Comparison of ENCODE assay signal across 15 cellular contexts in the genomic region with DNA sequence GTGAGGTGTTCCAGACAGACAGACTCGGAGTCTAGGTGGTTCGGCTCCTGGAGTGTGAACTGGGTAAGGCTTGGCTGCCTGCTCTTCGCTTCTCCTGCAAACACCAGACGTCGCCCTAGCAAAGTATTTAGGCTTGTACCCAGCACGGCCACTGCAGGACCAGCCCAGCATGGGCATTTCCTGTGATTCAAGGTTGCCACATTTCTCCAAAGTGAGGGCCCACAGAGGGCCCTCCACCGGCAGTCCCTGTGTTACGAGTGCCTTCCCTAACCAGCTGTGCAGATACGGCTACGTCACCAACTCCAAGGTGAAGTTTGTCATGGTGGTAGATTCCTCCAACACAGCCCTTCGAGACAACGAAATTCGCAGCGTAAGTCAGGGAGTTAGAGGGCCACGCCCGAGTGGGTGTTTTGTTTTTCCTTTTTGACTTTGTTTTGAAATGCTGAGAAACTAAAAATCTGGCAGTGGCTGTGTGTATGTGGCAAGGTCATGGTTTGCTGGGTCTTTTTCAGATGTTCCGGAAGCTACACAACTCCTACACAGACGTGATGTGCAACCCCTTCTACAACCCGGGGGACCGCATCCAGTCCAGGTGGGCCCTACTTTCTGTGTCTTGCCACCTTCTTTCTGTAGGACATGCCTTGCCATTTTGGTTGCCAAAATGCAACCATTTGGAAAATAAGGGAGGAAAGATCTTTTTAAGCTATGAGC. TPM values are rescaled to one million over a fixed set of nuclear protein-coding genes. Genes with fewer than 3 reads are reported as not detected.
A peak's percentile ranks its signal among the peaks of the same experiment; 100 is the strongest.
DNase-seq lines count a peak whose midpoint lies in the region; ATAC-seq and TF ChIP-seq lines count a peak whose summit lies in the region.
"Had no signal": no experiment of that assay in that cellular context is flagged by ENCODE, and none has a peak within 500 bp of the region (broad histone marks: within the 10 kb centered on the region; RNA-seq: fewer than 3 reads in every experiment).

No MANE protein-coding gene starts in this region.

- ATAC-seq in stimulated activated effector memory CD8-positive, alpha-beta T cell treated with anti-CD3 and anti-CD28 coated beads, Interleukin-12 subunit alpha, Interleukin-12 subunit beta, amount 100 ng/mL, for 72 hours, result no peak
- ATAC-seq in sciatic nerve (no peak), GM21576 (IDR thresholded peaks at IDR 0.05; ENCODE audit: unreplicated experiment) (no peak)

- H3K27ac Mint-ChIP-seq in IgD-negative memory B cell, result peak overlapping the region in 2 of 3 donors; percentile 23 to 74
- H3K27ac Mint-ChIP-seq in activated T-helper 2 cell treated with anti-CD3 and anti-CD28 coated beads, Interferon-gamma antibody, Interleukin-2, Interleukin-4, amounts not matched to agents 10 μg/mL and 5 μg/mL and 100 μg/mL, durations not matched to agents 14 hours and 24 hours and 36 hours, result no peak overlapping the region
- H3K27ac Mint-ChIP-seq in neural crest cell (ENCODE audit: unreplicated experiment), result no peak overlapping the region
- H3K27ac Mint-ChIP-seq in stimulated activated effector memory CD8-positive, alpha-beta T cell treated with anti-CD3 and anti-CD28 coated beads, Interleukin-12 subunit alpha, Interleukin-12 subunit beta, amount 100 ng/mL, for 72 hours, result no peak overlapping the region

- no peaks in the 10 kb centered on the region for H3K27me3 Mint-ChIP-seq in IgD-negative memory B cell
- H3K27me3 Mint-ChIP-seq in activated T-helper 2 cell treated with anti-CD3 and anti-CD28 coated beads, Interferon-gamma antibody, Interleukin-2, Interleukin-4, amounts not matched to agents 10 μg/mL and 5 μg/mL and 100 μg/mL, durations not matched to agents 14 hours and 24 hours and 36 hours (ENCODE audit: low read depth), result no peaks in the 10 kb centered on the region
- H3K27me3 Mint-ChIP-seq in neural crest cell (ENCODE audit: low read depth), result no peaks in the 10 kb centered on the region

- peaks cover 34% of the 10 kb centered on the region for H3K36me3 ChIP-seq in BLaER1

- H3K4me1 Mint-ChIP-seq in IgD-negative memory B cell (peaks cover 17 to 26% (median 23%) of the 10 kb centered on the region in 3 donors), neural crest cell (peaks cover 11% of the 10 kb centered on the region)
- peaks cover 14% of the 10 kb centered on the region for H3K4me1 Mint-ChIP-seq in activated T-helper 2 cell treated with anti-CD3 and anti-CD28 coated beads, Interferon-gamma antibody, Interleukin-2, Interleukin-4, amounts not matched to agents 10 μg/mL and 5 μg/mL and 100 μg/mL, durations not matched to agents 14 hours and 24 hours and 36 hours (ENCODE audit: low read depth)
- peaks cover 31% of the 10 kb centered on the region for H3K4me1 Mint-ChIP-seq in stimulated activated effector memory CD8-positive, alpha-beta T cell treated with anti-CD3 and anti-CD28 coated beads, Interleukin-12 subunit alpha, Interleukin-12 subunit beta, amount 100 ng/mL, for 72 hours

- H3K9ac ChIP-seq in BLaER1, result peak overlapping the region; percentile 42
- H3K9ac ChIP-seq: GM23248 had no signal

- H3K9me3 ChIP-seq in BLaER1, result no peaks in the 10 kb centered on the region
- H3K9me3 ChIP-seq: BE2C, Caco-2 had no signal

- H3K27ac ChIP-seq in BLaER1, result peak overlapping the region; percentile 58; the same call in 1 of the 2 replicates
- H3K27ac ChIP-seq: GM23248 had no signal

- intact Hi-C loops in activated T-helper 2 cell treated with anti-CD3 and anti-CD28 coated beads, Interferon-gamma antibody, Interleukin-2, Interleukin-4, amounts not matched to agents 10 μg/mL and 5 μg/mL and 100 μg/mL, durations not matched to agents 14 hours and 24 hours and 36 hours (cut with micrococcal nuclease), result no loop called here
- intact Hi-C loops in sciatic nerve (cut with DNase I), result no loop called here

- DNase-seq in activated T-helper 2 cell treated with anti-CD3 and anti-CD28 coated beads, Interferon-gamma antibody, Interleukin-2, Interleukin-4, amounts not matched to agents 10 μg/mL and 5 μg/mL and 100 μg/mL, durations not matched to agents 14 hours and 24 hours and 36 hours (ENCODE audit: low spot score), result no peak
- DNase-seq in neural crest cell (ENCODE audit: low read depth, low spot score) (no peak), sciatic nerve (ENCODE audit: low spot score) (no peak), NOMO-1 (lab: John Stamatoyannopoulos, UW; ENCODE audit: unreplicated experiment in 2 of 2) (no peak)
- no peak for DNase-seq in stimulated activated effector memory CD8-positive, alpha-beta T cell treated with anti-CD3 and anti-CD28 coated beads, Interleukin-12 subunit alpha, Interleukin-12 subunit beta, amount 100 ng/mL, for 72 hours (ENCODE audit: low spot score in 2 of 2)
- DNase-seq: BE2C; Caco-2; CD8-positive, alpha-beta memory T cell; DND-41; GDM1; GM23248 had no signal

- H3K36me3 Mint-ChIP-seq in IgD-negative memory B cell (no peaks in the 10 kb centered on the region), neural crest cell (ENCODE audit: low read depth) (no peaks in the 10 kb centered on the region)
- H3K36me3 Mint-ChIP-seq in activated T-helper 2 cell treated with anti-CD3 and anti-CD28 coated beads, Interferon-gamma antibody, Interleukin-2, Interleukin-4, amounts not matched to agents 10 μg/mL and 5 μg/mL and 100 μg/mL, durations not matched to agents 14 hours and 24 hours and 36 hours (ENCODE audit: low read depth), result peaks cover 15% of the 10 kb centered on the region
- H3K36me3 Mint-ChIP-seq in stimulated activated effector memory CD8-positive, alpha-beta T cell treated with anti-CD3 and anti-CD28 coated beads, Interleukin-12 subunit alpha, Interleukin-12 subunit beta, amount 100 ng/mL, for 72 hours, result peaks cover 33% of the 10 kb centered on the region

- TF ChIP-seq CTCF in neural crest cell (conservative IDR thresholded peaks at IDR 0.05), result no peak

- H3K9me3 Mint-ChIP-seq in IgD-negative memory B cell (no peaks in the 10 kb centered on the region), neural crest cell (no peaks in the 10 kb centered on the region)
- H3K9me3 Mint-ChIP-seq in activated T-helper 2 cell treated with anti-CD3 and anti-CD28 coated beads, Interferon-gamma antibody, Interleukin-2, Interleukin-4, amounts not matched to agents 10 μg/mL and 5 μg/mL and 100 μg/mL, durations not matched to agents 14 hours and 24 hours and 36 hours, result no peaks in the 10 kb centered on the region
- no peaks in the 10 kb centered on the region for H3K9me3 Mint-ChIP-seq in stimulated activated effector memory CD8-positive, alpha-beta T cell treated with anti-CD3 and anti-CD28 coated beads, Interleukin-12 subunit alpha, Interleukin-12 subunit beta, amount 100 ng/mL, for 72 hours
- H3K9me3 Mint-ChIP-seq: CD8-positive, alpha-beta memory T cell had no signal

- 0 out of 2 replicates have a peak overlapping the region, but pooled peaks have one; percentile 9 for H3K4me3 ChIP-seq in BLaER1
- H3K4me3 ChIP-seq: GM23248 had no signal

- no peaks in the 10 kb centered on the region for H3K27me3 ChIP-seq in BLaER1
- H3K27me3 ChIP-seq: BE2C had no signal

- peaks cover 56% of the 10 kb centered on the region for H4K20me1 ChIP-seq in BLaER1

- H3K4me3 Mint-ChIP-seq in IgD-negative memory B cell, result peak overlapping the region in 3 of 4 donors; percentile 57 to 95 (median 63)
- peak overlapping the region; percentile 5 for H3K4me3 Mint-ChIP-seq in activated T-helper 2 cell treated with anti-CD3 and anti-CD28 coated beads, Interferon-gamma antibody, Interleukin-2, Interleukin-4, amounts not matched to agents 10 μg/mL and 5 μg/mL and 100 μg/mL, durations not matched to agents 14 hours and 24 hours and 36 hours (ENCODE audit: low read depth)
- H3K4me3 Mint-ChIP-seq in neural crest cell, result peak overlapping the region; percentile 77
- H3K4me3 Mint-ChIP-seq in stimulated activated effector memory CD8-positive, alpha-beta T cell treated with anti-CD3 and anti-CD28 coated beads, Interleukin-12 subunit alpha, Interleukin-12 subunit beta, amount 100 ng/mL, for 72 hours, result no peak overlapping the region

- peaks cover 78% of the 10 kb centered on the region for H3K4me1 ChIP-seq in BLaER1

- H3K4me2 ChIP-seq in BLaER1, result peak overlapping the region; percentile 85

RNA-seq across cellular contexts. Expression of gene TRAPPC2L, which starts 2.6 kb away (rescaled TPM):
- 86.1 TPM for polyA plus RNA-seq in IgD-negative memory B cell
- 56.5 and 57.5 TPM in 2 replicates for total RNA-seq in activated T-helper 2 cell treated with anti-CD3 and anti-CD28 coated beads, Interferon-gamma antibody, Interleukin-2, Interleukin-4, amounts not matched to agents 10 μg/mL and 5 μg/mL and 100 μg/mL, durations not matched to agents 14 hours and 24 hours and 36 hours
- total RNA-seq in neural crest cell (89.8 and 95.1 TPM in 2 replicates), sciatic nerve (41.2 TPM)

RNA-seq across cellular contexts. Expression of gene GALNS, which starts 2.8 kb away (rescaled TPM):
- 8.4 TPM for polyA plus RNA-seq in IgD-negative memory B cell
- 26.1 and 27.8 TPM in 2 replicates for total RNA-seq in activated T-helper 2 cell treated with anti-CD3 and anti-CD28 coated beads, Interferon-gamma antibody, Interleukin-2, Interleukin-4, amounts not matched to agents 10 μg/mL and 5 μg/mL and 100 μg/mL, durations not matched to agents 14 hours and 24 hours and 36 hours
- total RNA-seq in neural crest cell (19.7 and 20.1 TPM in 2 replicates), sciatic nerve (41.1 TPM)

RNA-seq across cellular contexts. Expression of gene PABPN1L, which starts 6.9 kb away (rescaled TPM):
- polyA plus RNA-seq in IgD-negative memory B cell, result not detected
- total RNA-seq in activated T-helper 2 cell treated with anti-CD3 and anti-CD28 coated beads, Interferon-gamma antibody, Interleukin-2, Interleukin-4, amounts not matched to agents 10 μg/mL and 5 μg/mL and 100 μg/mL, durations not matched to agents 14 hours and 24 hours and 36 hours, result not detected in 2 replicates
- not detected in 2 replicates for total RNA-seq in neural crest cell
- total RNA-seq in sciatic nerve, result not detected
- total RNA-seq: Caco-2; CD8-positive, alpha-beta memory T cell; GM23248; HT-29 had no signal
- polyA plus RNA-seq: CD8-positive, alpha-beta memory T cell; GM23248 had no signal

RNA-seq across cellular contexts. Expression of gene APRT, which starts 47.8 kb away (rescaled TPM):
- 416 TPM for polyA plus RNA-seq in IgD-negative memory B cell
- 294 and 300 TPM in 2 replicates for total RNA-seq in activated T-helper 2 cell treated with anti-CD3 and anti-CD28 coated beads, Interferon-gamma antibody, Interleukin-2, Interleukin-4, amounts not matched to agents 10 μg/mL and 5 μg/mL and 100 μg/mL, durations not matched to agents 14 hours and 24 hours and 36 hours
- 114 and 116 TPM in 2 replicates for total RNA-seq in neural crest cell
- 46.0 TPM for total RNA-seq in sciatic nerve

RNA-seq across cellular contexts. Expression of gene CDT1, which starts 55.9 kb away (rescaled TPM):
- polyA plus RNA-seq in IgD-negative memory B cell, result 0.20 TPM
- total RNA-seq in activated T-helper 2 cell treated with anti-CD3 and anti-CD28 coated beads, Interferon-gamma antibody, Interleukin-2, Interleukin-4, amounts not matched to agents 10 μg/mL and 5 μg/mL and 100 μg/mL, durations not matched to agents 14 hours and 24 hours and 36 hours, result 79.9 and 90.9 TPM in 2 replicates
- total RNA-seq in neural crest cell (79.6 and 79.9 TPM in 2 replicates), sciatic nerve (0.76 TPM)

Comparison
In these comparisons a context has a peak if more than half of its experiments do, and no peak if none do; other contexts are left out.
1. H3K27ac Mint-ChIP-seq: peak in IgD-negative memory B cell (2 of 3); none in activated T-helper 2 cell treated with anti-CD3 and anti-CD28 coated beads, Interferon-gamma antibody, Interleukin-2, Interleukin-4, amounts not matched to agents 10 μg/mL and 5 μg/mL and 100 μg/mL, durations not matched to agents 14 hours and 24 hours and 36 hours (single experiment), neural crest cell (single experiment) and stimulated activated effector memory CD8-positive, alpha-beta T cell treated with anti-CD3 and anti-CD28 coated beads, Interleukin-12 subunit alpha, Interleukin-12 subunit beta, amount 100 ng/mL, for 72 hours (single experiment).